In the genomic region with DNA sequence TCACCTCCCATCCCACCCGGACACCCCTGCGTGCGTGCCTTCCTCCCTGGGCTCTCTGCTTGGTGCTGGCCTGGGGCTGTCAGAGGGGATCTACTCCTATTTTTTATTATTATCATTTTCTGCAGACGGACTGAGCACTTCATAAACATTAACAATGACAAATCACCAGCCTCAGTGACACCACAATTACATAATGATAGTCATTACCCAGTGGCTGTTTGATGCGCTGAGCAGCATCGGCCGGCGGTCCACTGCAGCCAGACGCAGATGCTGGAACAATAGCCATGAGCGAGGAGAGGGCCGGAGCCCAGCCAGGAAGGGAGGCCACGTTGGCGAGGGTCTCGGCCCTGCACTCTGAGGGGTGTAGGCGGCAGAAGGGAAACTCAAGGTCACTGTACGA, we compare ENCODE assay signal across 25 cellular contexts.
"Had no signal": no experiment of that assay in that cellular context is flagged by ENCODE, and none has a peak within 500 bp of the region (broad histone marks: within the 10 kb centered on the region; RNA-seq: fewer than 3 reads in every experiment).

No MANE protein-coding gene starts in this region.

- H3K27me3 ChIP-seq: brain microvascular endothelial cell had no signal

- H3K27ac ChIP-seq: brain microvascular endothelial cell, coronary artery, dorsolateral prefrontal cortex had no signal

- ATAC-seq: activated CD4-positive, alpha-beta T cell treated with anti-CD3 and anti-CD28 coated beads for 36 hours; activated naive CD4-positive, alpha-beta T cell treated with anti-CD3 and anti-CD28 coated beads, Interleukin-2, amount 50 U/mL, for 72 hours; activated T-cell treated with anti-CD3 and anti-CD28 coated beads, Interleukin-2, amount 50 U/mL, for 72 hours; esophagus mucosa had no signal

- H3K36me3 ChIP-seq: brain microvascular endothelial cell had no signal

- H3K4me3 ChIP-seq: coronary artery, dorsolateral prefrontal cortex had no signal

- DNase-seq: activated CD4-positive, alpha-beta memory T cell treated with anti-CD3 and anti-CD28 coated beads, Interleukin-2, amount 10 ng/mL, durations not matched to agents 7 days and 5 days; activated CD4-positive, alpha-beta T cell treated with anti-CD3 and anti-CD28 coated beads for 36 hours; activated CD4-positive, alpha-beta T cell treated with anti-CD3 and anti-CD28 coated beads, Interleukin-2, amount 10 ng/mL, durations not matched to agents 7 days and 5 days; activated CD4-positive, alpha-beta T cell treated with anti-CD3 and anti-CD28 coated beads, Interleukin-2, amount 50 U/mL, for 4 hours; activated CD4-positive, CD25-positive, alpha-beta regulatory T cell; activated CD4-positive, CD25-positive, alpha-beta regulatory T cell treated with anti-CD3 and anti-CD28 coated beads, Interleukin-2, amount 50 U/mL, for 72 hours; activated CD8-positive, alpha-beta memory T cell treated with anti-CD3 and anti-CD28 coated beads, Interleukin-2, amount 50 U/mL, for 48 hours; activated gamma-delta T cell; activated naive CD4-positive, alpha-beta T cell; activated naive CD4-positive, alpha-beta T cell treated with anti-CD3 and anti-CD28 coated beads, Interleukin-2, amount 10 ng/mL, durations not matched to agents 7 days and 5 days; activated naive CD8-positive, alpha-beta T cell treated with anti-CD3 and anti-CD28 coated beads, Interleukin-2, amount 10 ng/mL, durations not matched to agents 7 days and 5 days; activated T-cell treated with anti-CD3 and anti-CD28 coated beads for 4 hours; activated T-cell treated with anti-CD3 and anti-CD28 coated beads, Interleukin-2, amount 50 U/mL, for 24 hours; activated T-cell treated with anti-CD3 and anti-CD28 coated beads, Interleukin-2, amount 50 U/mL, for 72 hours; anterior cingulate cortex; brain microvascular endothelial cell; dorsolateral prefrontal cortex; effector memory CD4-positive, alpha-beta T cell; endodermal cell; foreskin fibroblast; head of caudate nucleus; T-helper 2 cell had no signal
